ENCODE assay signal across 17 cellular contexts in the genomic region with DNA sequence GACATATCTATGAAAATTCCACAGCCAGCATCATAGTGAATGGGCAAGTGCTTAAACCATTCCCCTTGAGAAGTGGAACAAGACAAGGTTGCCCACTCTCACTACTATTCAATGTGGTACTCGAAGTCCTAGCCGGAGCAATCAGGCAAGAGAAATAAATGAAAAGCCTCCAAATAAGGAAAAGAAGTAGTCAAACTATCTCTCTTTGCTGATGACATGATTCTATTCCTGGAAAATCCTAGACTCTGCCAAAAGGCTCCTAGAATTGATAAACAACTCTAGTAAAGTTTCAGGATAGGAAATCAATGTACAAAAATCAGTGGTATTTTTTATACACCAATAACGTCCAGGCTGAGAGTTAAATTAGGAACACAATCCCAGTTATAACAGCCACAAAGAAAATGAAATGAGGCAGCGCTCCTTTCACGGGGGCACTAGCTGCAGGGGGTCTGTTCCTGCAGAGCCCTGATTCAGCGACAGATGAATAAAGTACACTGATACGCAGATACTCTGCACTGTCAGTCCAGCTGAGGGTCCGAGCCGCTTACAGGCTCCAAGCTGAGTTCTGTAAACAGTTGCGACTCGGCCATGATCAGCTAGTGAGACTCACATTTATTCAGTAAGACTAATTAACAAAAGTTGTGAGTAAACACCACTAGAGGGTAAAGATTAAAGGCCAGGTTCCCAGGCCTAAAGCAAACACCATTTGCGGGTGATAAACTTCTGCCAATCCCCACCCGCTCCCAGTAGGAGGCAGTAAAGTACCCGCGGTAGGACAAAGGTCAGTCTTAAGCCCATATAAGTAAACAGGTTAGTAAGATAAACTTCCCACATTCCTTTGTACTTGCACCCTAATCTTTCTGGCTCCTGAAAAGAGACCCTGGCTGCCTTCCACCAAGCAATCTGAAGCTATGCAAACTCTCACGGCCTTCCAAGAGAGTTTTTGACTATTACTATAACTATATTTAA.
DNase-seq lines count a peak whose midpoint lies in the region; ATAC-seq and TF ChIP-seq lines count a peak whose summit lies in the region.
"Had no signal": no experiment of that assay in that cellular context is flagged by ENCODE, and none has a peak within 500 bp of the region (broad histone marks: within the 10 kb centered on the region; RNA-seq: fewer than 3 reads in every experiment).

No MANE protein-coding gene starts in this region.

- TF ChIP-seq CTCF in heart right ventricle (IDR thresholded peaks at IDR 0.05) (peak in 2 of 9 donors; percentile 9 to 23), colonic mucosa (IDR thresholded peaks at IDR 0.05) (peak; percentile 43), right lobe of liver (IDR thresholded peaks at IDR 0.05) (peak; percentile 24 to 61 (median 37))

- no peak overlapping the region for H3K9ac ChIP-seq in colonic mucosa (ENCODE audit: low read depth in 2 of 2, low read length in 2 of 2)

- TF ChIP-seq POLR2A in right lobe of liver (IDR thresholded peaks at IDR 0.05), result no peak

- 34 to 36% methylated on average over 16 of the region's 16 CpGs for WGBS in heart right ventricle, 2 donors
- WGBS in right lobe of liver (ENCODE audit: insufficient coverage, low coverage, low lambda C conversion rate, missing lambda C conversion rate), result 20% methylated on average over 15 of the region's 16 CpGs

- no peaks in the 10 kb centered on the region for H3K4me1 ChIP-seq in heart right ventricle
- H3K4me1 ChIP-seq in colonic mucosa, result no peaks in the 10 kb centered on the region
- H3K4me1 ChIP-seq in right lobe of liver, result peaks cover 0 to 14% (median 0%) of the 10 kb centered on the region in 4 donors

- intact Hi-C loops in Right ventricle myocardium superior (cut with DNase I) (no loop called here), heart right ventricle (cut with DNase I) (no loop called here), colonic mucosa (cut with DNase I) (no loop called here), right lobe of liver (cut with DNase I) (no loop called here)

- ATAC-seq in Right ventricle myocardium superior (ENCODE audit: poor library complexity) (peak; percentile 31), heart right ventricle (no peak), right lobe of liver (peak; percentile 90 to 94 (median 92))

- no peak overlapping the region for H3K4me3 ChIP-seq in heart right ventricle
- no peak overlapping the region for H3K4me3 ChIP-seq in colonic mucosa
- H3K4me3 ChIP-seq in right lobe of liver, result peak overlapping the region in 1 of 3 donors; percentile 20

- DNase-seq in Right ventricle myocardium superior (no peak), heart right ventricle (no peak), colonic mucosa (peak; percentile 86), right lobe of liver (peak; percentile 24 to 60 (median 47)), iPS-NIHi11 (ENCODE audit: low spot score) (no peak), OCI-M2 (lab: John Stamatoyannopoulos, UW; ENCODE audit: unreplicated experiment) (no peak), kidney glomerular epithelial cell (lab: John Stamatoyannopoulos, UW) (no peak), NCI-H1092 treated with DMSO at 0.1 percent for 48 hours (lab: John Stamatoyannopoulos, UW) (no peak)
- DNase-seq: activated B cell treated with CpG ODN at 0.5 μM for 24 hours; effector CD8-positive, alpha-beta T cell; foreskin melanocyte; GDM1; islet precursor cell; NCI-H2081 treated with DMSO at 0.1 percent for 48 hours; NCI-H526 treated with DMSO at 0.1 percent for 48 hours; RPMI8226; T-helper 1 cell had no signal

- no peaks in the 10 kb centered on the region for H3K36me3 ChIP-seq in heart right ventricle
- no peaks in the 10 kb centered on the region for H3K36me3 ChIP-seq in colonic mucosa
- no peaks in the 10 kb centered on the region for H3K36me3 ChIP-seq in right lobe of liver

- no peak overlapping the region for H3K27ac ChIP-seq in heart right ventricle
- peak overlapping the region; percentile 29 for H3K27ac ChIP-seq in colonic mucosa
- peak overlapping the region in 2 of 3 donors; percentile 18 to 27 for H3K27ac ChIP-seq in right lobe of liver

- peaks cover 0 to 9% (median 0%) of the 10 kb centered on the region in 11 donors for H3K9me3 ChIP-seq in heart right ventricle
- H3K9me3 ChIP-seq in colonic mucosa, result no peaks in the 10 kb centered on the region
- H3K9me3 ChIP-seq in right lobe of liver, result no peaks in the 10 kb centered on the region

- no peaks in the 10 kb centered on the region for H3K27me3 ChIP-seq in heart right ventricle
- no peaks in the 10 kb centered on the region for H3K27me3 ChIP-seq in colonic mucosa
- no peaks in the 10 kb centered on the region for H3K27me3 ChIP-seq in right lobe of liver

Comparison
In these comparisons a context has a peak if more than half of its experiments do, and no peak if none do; other contexts are left out.
1. ATAC-seq: peak in Right ventricle myocardium superior (single experiment) and right lobe of liver (4 of 4); none in heart right ventricle (0 of 8).
2. DNase-seq: peak in colonic mucosa (single experiment) and right lobe of liver (3 of 3); none in Right ventricle myocardium superior (single experiment), heart right ventricle (0 of 2), iPS-NIHi11 (single experiment), OCI-M2 (single experiment), kidney glomerular epithelial cell (single experiment) and NCI-H1092 treated with DMSO at 0.1 percent for 48 hours (single experiment).
3. H3K27ac ChIP-seq: peak in colonic mucosa (single experiment) and right lobe of liver (2 of 3); none in heart right ventricle (0 of 10).